In the genomic region with DNA sequence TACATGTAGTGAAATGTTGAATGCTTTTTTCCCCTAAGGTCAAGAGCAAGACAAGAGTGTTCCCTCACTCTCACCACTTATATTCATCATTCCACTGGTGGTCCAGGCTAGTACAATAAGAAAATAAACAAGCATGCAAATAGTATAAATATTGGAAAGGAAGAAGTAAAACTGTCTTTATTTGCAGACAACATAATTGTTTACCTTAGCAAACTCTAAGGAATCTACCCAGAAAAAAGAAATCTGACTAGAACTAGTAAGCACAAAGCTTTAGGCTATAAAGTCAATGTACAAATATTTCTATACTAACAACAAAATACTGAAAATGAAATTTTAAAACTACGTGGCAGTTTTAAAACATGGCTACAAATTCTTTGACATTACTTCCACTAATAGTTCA, we compare ENCODE assay signal across 34 cellular contexts.
"Had no signal": no experiment of that assay in that cellular context is flagged by ENCODE, and none has a peak within 500 bp of the region (broad histone marks: within the 10 kb centered on the region; RNA-seq: fewer than 3 reads in every experiment).

No MANE protein-coding gene starts in this region.

- H3K27ac Mint-ChIP-seq: activated B cell treated with CpG ODN at 0.5 μM for 24 hours; activated CD4-positive, alpha-beta memory T cell treated with anti-CD3 and anti-CD28 coated beads for 36 hours; activated CD4-positive, alpha-beta T cell treated with anti-CD3 and anti-CD28 coated beads, Interleukin-2, amount 10 ng/mL, durations not matched to agents 24 days and 14 days; activated CD8-positive, alpha-beta T cell treated with anti-CD3 and anti-CD28 coated beads for 36 hours; activated naive CD4-positive, alpha-beta T cell treated with anti-CD3 and anti-CD28 coated beads for 36 hours; activated naive CD4-positive, alpha-beta T cell treated with anti-CD3 and anti-CD28 coated beads, Interleukin-2, amount 50 U/mL, for 72 hours; activated naive CD8-positive, alpha-beta T cell treated with anti-CD3 and anti-CD28 coated beads for 36 hours; activated T-cell treated with anti-CD3 and anti-CD28 coated beads, Interleukin-2, amount 50 U/mL, for 72 hours; activated T-helper 1 cell treated with anti-CD3 and anti-CD28 coated beads, Interleukin-12 subunit alpha, Interleukin-12 subunit beta, Interleukin-2, Interleukin-4 antibody, amounts not matched to agents 30 ng/mL and 10 ng/mL and 1 ng/mL, durations not matched to agents 14 hours and 24 hours and 36 hours; activated T-helper 17 cell treated with anti-CD3 and anti-CD28 coated beads, Interleukin-2, amount 50 U/mL, for 72 hours; T-helper 2 cell treated with Interferon-gamma antibody and Interleukin-4, amounts not matched to agents 5 μg/mL and 100 μg/mL, for 36 hours had no signal

- ATAC-seq: activated CD8-positive, alpha-beta T cell treated with anti-CD3 and anti-CD28 coated beads for 36 hours; activated naive CD4-positive, alpha-beta T cell treated with anti-CD3 and anti-CD28 coated beads, Interleukin-2, amount 50 U/mL, for 72 hours; activated T-cell treated with anti-CD3 and anti-CD28 coated beads, Interleukin-2, amount 50 U/mL, for 4 hours; activated T-cell treated with anti-CD3 and anti-CD28 coated beads, Interleukin-2, amount 50 U/mL, for 72 hours; activated T-helper 17 cell treated with anti-CD3 and anti-CD28 coated beads, Interleukin-2, amount 50 U/mL, for 72 hours; body of pancreas had no signal

- H3K4me1 ChIP-seq: adrenal gland, breast epithelium had no signal

- H3K4me3 Mint-ChIP-seq: activated B cell treated with CpG ODN at 0.5 μM for 24 hours; activated CD4-positive, alpha-beta memory T cell treated with anti-CD3 and anti-CD28 coated beads for 36 hours; activated CD4-positive, alpha-beta T cell treated with anti-CD3 and anti-CD28 coated beads, Interleukin-2, amount 10 ng/mL, durations not matched to agents 24 days and 14 days; activated CD8-positive, alpha-beta T cell treated with anti-CD3 and anti-CD28 coated beads for 36 hours; activated naive CD4-positive, alpha-beta T cell treated with anti-CD3 and anti-CD28 coated beads for 36 hours; activated naive CD8-positive, alpha-beta T cell treated with anti-CD3 and anti-CD28 coated beads for 36 hours; activated T-cell treated with anti-CD3 and anti-CD28 coated beads, Interleukin-2, amount 50 U/mL, for 4 hours; activated T-cell treated with anti-CD3 and anti-CD28 coated beads, Interleukin-2, amount 50 U/mL, for 72 hours; activated T-helper 1 cell treated with anti-CD3 and anti-CD28 coated beads, Interleukin-12 subunit alpha, Interleukin-12 subunit beta, Interleukin-2, Interleukin-4 antibody, amounts not matched to agents 30 ng/mL and 10 ng/mL and 1 ng/mL, durations not matched to agents 14 hours and 24 hours and 36 hours; activated T-helper 17 cell treated with anti-CD3 and anti-CD28 coated beads, Interleukin-2, amount 50 U/mL, for 72 hours; central memory CD8-positive, alpha-beta T cell; T-helper 2 cell treated with Interferon-gamma antibody and Interleukin-4, amounts not matched to agents 5 μg/mL and 100 μg/mL, for 36 hours had no signal

- H3K4me1 Mint-ChIP-seq: activated B cell treated with CpG ODN at 0.5 μM for 24 hours; activated CD4-positive, alpha-beta T cell treated with anti-CD3 and anti-CD28 coated beads, Interleukin-2, amount 10 ng/mL, durations not matched to agents 24 days and 14 days; activated T-helper 17 cell treated with anti-CD3 and anti-CD28 coated beads, Interleukin-2, amount 50 U/mL, for 72 hours; central memory CD8-positive, alpha-beta T cell had no signal

- H3K36me3 ChIP-seq: adrenal gland, breast epithelium had no signal

- H3K9me3 ChIP-seq: adrenal gland, body of pancreas, breast epithelium had no signal

- H3K27ac ChIP-seq: adrenal gland, body of pancreas, brain microvascular endothelial cell, breast epithelium, VCaP had no signal

- H3K4me3 ChIP-seq: adrenal gland, body of pancreas, breast epithelium had no signal

- H3K27me3 ChIP-seq: adrenal gland, body of pancreas, brain microvascular endothelial cell, breast epithelium had no signal

- DNase-seq: activated B cell treated with CpG ODN at 0.5 μM for 24 hours; activated CD4-positive, alpha-beta memory T cell treated with anti-CD3 and anti-CD28 coated beads for 36 hours; activated CD4-positive, alpha-beta T cell treated with anti-CD3 and anti-CD28 coated beads for 4 hours; activated CD4-positive, alpha-beta T cell treated with anti-CD3 and anti-CD28 coated beads, Interleukin-2, amount 10 ng/mL, durations not matched to agents 24 days and 14 days; activated CD4-positive, alpha-beta T cell treated with anti-CD3 and anti-CD28 coated beads, Interleukin-2, amount 50 U/mL, for 1 hour; activated CD4-positive, alpha-beta T cell treated with anti-CD3 and anti-CD28 coated beads, Interleukin-2, amount 50 U/mL, for 4 hours; activated CD4-positive, CD25-positive, alpha-beta regulatory T cell treated with anti-CD3 and anti-CD28 coated beads, Interleukin-2, amount 50 U/mL, for 72 hours; activated CD8-positive, alpha-beta memory T cell treated with anti-CD3 and anti-CD28 coated beads, Interleukin-2, amount 50 U/mL, for 4 hours; activated CD8-positive, alpha-beta T cell treated with anti-CD3 and anti-CD28 coated beads for 36 hours; activated effector memory CD4-positive, alpha-beta T cell treated with anti-CD3 and anti-CD28 coated beads, Interleukin-2, amount 50 U/mL, for 16 hours; activated gamma-delta T cell treated with Interleukin-2 at 50 U/mL for 16 hours; activated naive CD4-positive, alpha-beta T cell; activated naive CD4-positive, alpha-beta T cell treated with anti-CD3 and anti-CD28 coated beads for 36 hours; activated naive CD4-positive, alpha-beta T cell treated with anti-CD3 and anti-CD28 coated beads, Interleukin-2, amount 50 U/mL, for 16 hours; activated naive CD8-positive, alpha-beta T cell treated with anti-CD3 and anti-CD28 coated beads for 36 hours; activated T-cell treated with anti-CD3 and anti-CD28 coated beads for 4 hours; activated T-cell treated with anti-CD3 and anti-CD28 coated beads, Interleukin-2, amount 50 U/mL, for 1 hour; activated T-cell treated with anti-CD3 and anti-CD28 coated beads, Interleukin-2, amount 50 U/mL, for 4 hours; activated T-cell treated with anti-CD3 and anti-CD28 coated beads, Interleukin-2, amount 50 U/mL, for 72 hours; adrenal gland; amniotic stem cell; aorta; body of pancreas; brain microvascular endothelial cell; cerebellar nuclear complex; T-helper 2 cell; T-helper 9 cell had no signal

- H3K27me3 Mint-ChIP-seq: activated B cell treated with CpG ODN at 0.5 μM for 24 hours; activated CD4-positive, alpha-beta memory T cell treated with anti-CD3 and anti-CD28 coated beads for 36 hours; activated CD8-positive, alpha-beta T cell treated with anti-CD3 and anti-CD28 coated beads for 36 hours; activated naive CD8-positive, alpha-beta T cell treated with anti-CD3 and anti-CD28 coated beads for 36 hours; activated T-helper 17 cell treated with anti-CD3 and anti-CD28 coated beads, Interleukin-2, amount 50 U/mL, for 72 hours; central memory CD8-positive, alpha-beta T cell had no signal

- H3K36me3 Mint-ChIP-seq: activated naive CD4-positive, alpha-beta T cell treated with anti-CD3 and anti-CD28 coated beads, Interleukin-2, amount 50 U/mL, for 72 hours had no signal
